8 cellular contexts compared by ENCODE assay signal in genomic region chr4:55545681-55546632, GRCh38. TPM values are rescaled to one million over a fixed set of nuclear protein-coding genes. Genes with fewer than 3 reads are reported as not detected.
DNase-seq lines count a peak whose midpoint lies in the region; ATAC-seq and TF ChIP-seq lines count a peak whose summit lies in the region.

No MANE protein-coding gene starts in this region.

- H3K4me3 ChIP-seq in HUES64 (ENCODE audit: low read length) (peak overlapping the region; percentile 68), OCI-LY3 (ENCODE audit: low read length) (peak overlapping the region; percentile 90), mucosa of stomach (ENCODE audit: low read length) (peak overlapping the region; percentile 61)

- H3K27ac ChIP-seq in HUES64 (ENCODE audit: low read depth, low read length): peak overlapping the region; percentile 97
- H3K27ac ChIP-seq in OCI-LY3 (ENCODE audit: low read length): peak overlapping the region; percentile 85

- in situ Hi-C loops in Caki2 (cut with HindIII; ENCODE audit: low pct_unique_long_range_greater_than_20kb, low sequenced_read_pairs): no loop called here

- peak; percentile 44 for TF ChIP-seq POLR2A in erythroblast (IDR thresholded peaks at IDR 0.05; ENCODE audit: low read length)

- under 1% methylated on average over 90 of the region's 95 CpGs for WGBS in HUES64

- H3K9ac ChIP-seq in HUES64 (ENCODE audit: low read depth, low read length): peak overlapping the region; percentile 84
- H3K9ac ChIP-seq in OCI-LY3 (ENCODE audit: low read length): peak overlapping the region; percentile 93
- H3K9ac ChIP-seq in mucosa of stomach (ENCODE audit: low read length): peak overlapping the region; percentile 86

- peak; percentile 37 for ATAC-seq in GM21390 (IDR thresholded peaks at IDR 0.05; ENCODE audit: unreplicated experiment)

- H3K36me3 ChIP-seq in HUES64 (ENCODE audit: insufficient read depth, low read length): no peaks in the 10 kb centered on the region
- no peaks in the 10 kb centered on the region for H3K36me3 ChIP-seq in OCI-LY3 (replicated peaks; ENCODE audit: low read depth, low read length)
- H3K36me3 ChIP-seq in mucosa of stomach (ENCODE audit: control insufficient read depth, insufficient read depth, low read length): no peaks in the 10 kb centered on the region

- H2AFZ ChIP-seq in OCI-LY3 (ENCODE audit: low read depth, low read length): peak overlapping the region; percentile 22; the same call in 1 of the 2 replicates

- TF ChIP-seq CTCF in OCI-LY3 (IDR thresholded peaks at IDR 0.05; ENCODE audit: low read depth, low read length): no peak

- H3K4me2 ChIP-seq in OCI-LY3 (ENCODE audit: low read length): peak overlapping the region; percentile 75

- peak; percentile 74 for DNase-seq in Caki2 (ENCODE audit: low read depth)
- DNase-seq in activated T-cell treated with anti-CD3 and anti-CD28 coated beads, Interleukin-2, amount 50 U/mL, for 1 hour: peak; percentile 71
- peak; percentile 84 to 87 for DNase-seq in erythroblast (lab: John Stamatoyannopoulos, UW)
- DNase-seq in stimulated activated CD8-positive, alpha-beta memory T cell treated with anti-CD3 and anti-CD28 coated beads, Interleukin-7, amount 100 ng/mL, for 1 hour (ENCODE audit: low read depth in 2 of 2): peak; percentile 30 to 37

- H3K79me2 ChIP-seq in OCI-LY3 (ENCODE audit: low read length): peaks cover 50% of the 10 kb centered on the region

- H3K4me1 ChIP-seq in HUES64 (ENCODE audit: insufficient read depth, low read length): peaks cover 39% of the 10 kb centered on the region
- peaks cover 29% of the 10 kb centered on the region for H3K4me1 ChIP-seq in OCI-LY3 (ENCODE audit: low read length)
- H3K4me1 ChIP-seq in mucosa of stomach (ENCODE audit: control insufficient read depth, insufficient read depth, low read length): peaks cover 8% of the 10 kb centered on the region

- H3K27me3 ChIP-seq in HUES64 (ENCODE audit: insufficient read depth, low read length) (no peaks in the 10 kb centered on the region), OCI-LY3 (ENCODE audit: low read depth, low read length) (peaks cover 10% of the 10 kb centered on the region; the same call in 1 of the 2 replicates), mucosa of stomach (ENCODE audit: control insufficient read depth, insufficient read depth, low read length) (no peaks in the 10 kb centered on the region)

- H3K9me3 ChIP-seq in HUES64 (ENCODE audit: insufficient read depth, low read depth, low read length): no peaks in the 10 kb centered on the region
- no peaks in the 10 kb centered on the region for H3K9me3 ChIP-seq in OCI-LY3 (ENCODE audit: insufficient read depth, low read length)
- H3K9me3 ChIP-seq in mucosa of stomach (ENCODE audit: control insufficient read depth, low read length): no peaks in the 10 kb centered on the region

- peaks cover 24% of the 10 kb centered on the region for H4K20me1 ChIP-seq in OCI-LY3 (ENCODE audit: insufficient read depth, low read length)

RNA-seq across cellular contexts. Expression of gene CLOCK, which starts 0.8 kb away (rescaled TPM):
- total RNA-seq in Caki2 (2014; rRNA removed; shearing (Covaris generic); ENCODE audit: low replicate concordance): 11.3 and 25.0 TPM in 2 replicates
- 10.4 TPM for polyA plus RNA-seq in HUES64 (2013, experiment 1 of 2)
- polyA plus RNA-seq in HUES64 (2013, experiment 2 of 2): 14.8 TPM

RNA-seq across cellular contexts. Expression of gene PDCL2, which starts 46.1 kb away (rescaled TPM):
- not detected in 2 replicates for total RNA-seq in Caki2 (2014; rRNA removed; shearing (Covaris generic); ENCODE audit: low replicate concordance)
- not detected for polyA plus RNA-seq in HUES64 (2013, experiment 1 of 2)
- polyA plus RNA-seq in HUES64 (2013, experiment 2 of 2): not detected

Comparison
In these comparisons a context has a peak if more than half of its experiments do, and no peak if none do; other contexts are left out.
1. Peak in every context shown above with its lines: DNase-seq, ATAC-seq, H3K4me3 ChIP-seq and H3K27ac ChIP-seq.
2. DNase-seq: peak in every context shown above with its lines; median percentile 86 in erythroblast; 74 in Caki2; 71 in activated T-cell treated with anti-CD3 and anti-CD28 coated beads, Interleukin-2, amount 50 U/mL, for 1 hour; 34 in stimulated activated CD8-positive, alpha-beta memory T cell treated with anti-CD3 and anti-CD28 coated beads, Interleukin-7, amount 100 ng/mL, for 1 hour.